25 cellular contexts compared by ENCODE assay signal in genomic region chr11:33540946-33541915, GRCh38.
"Had no signal": no experiment of that assay in that cellular context is flagged by ENCODE, and none has a peak within 500 bp of the region (broad histone marks: within the 10 kb centered on the region; RNA-seq: fewer than 3 reads in every experiment).

No MANE protein-coding gene starts in this region.

- H3K9ac ChIP-seq: parathyroid adenoma had no signal

- H3K36me3 ChIP-seq: heart right ventricle, right atrium auricular region, suprapubic skin, tibial artery, upper lobe of right lung had no signal

- DNase-seq: activated CD4-positive, alpha-beta T cell treated with anti-CD3 and anti-CD28 coated beads for 36 hours; activated CD4-positive, alpha-beta T cell treated with anti-CD3 and anti-CD28 coated beads, Interleukin-2, amount 50 U/mL, for 48 hours; activated CD4-positive, CD25-positive, alpha-beta regulatory T cell; activated CD8-positive, alpha-beta memory T cell treated with anti-CD3 and anti-CD28 coated beads for 24 hours; activated CD8-positive, alpha-beta memory T cell treated with anti-CD3 and anti-CD28 coated beads, Interleukin-2, amount 50 U/mL, for 4 hours; activated gamma-delta T cell; activated naive CD4-positive, alpha-beta T cell treated with anti-CD3 and anti-CD28 coated beads, Interleukin-2, amount 10 ng/mL, durations not matched to agents 7 days and 5 days; activated T-cell treated with anti-CD3 and anti-CD28 coated beads, Interleukin-2, amount 50 U/mL, for 24 hours; amniotic stem cell; caudate nucleus; cortex of kidney; foreskin keratinocyte; heart right ventricle; midbrain; naive thymus-derived CD4-positive, alpha-beta T cell; occipital lobe; stimulated activated CD4-positive, alpha-beta T cell treated with anti-CD3 and anti-CD28 coated beads, Interleukin-2, amount 100 ng/mL, for 24 hours; stimulated activated naive CD4-positive, alpha-beta T cell; tibial artery; upper lobe of right lung had no signal

- H3K79me2 ChIP-seq: parathyroid adenoma had no signal

- H3K4me2 ChIP-seq: smooth muscle cell had no signal

- H3K9me3 ChIP-seq: heart right ventricle, right atrium auricular region, suprapubic skin, tibial artery, upper lobe of right lung had no signal

- ATAC-seq: activated CD4-positive, alpha-beta T cell treated with anti-CD3 and anti-CD28 coated beads for 36 hours; esophagus mucosa; foreskin keratinocyte; heart right ventricle; naive thymus-derived CD4-positive, alpha-beta T cell; upper lobe of right lung had no signal

- H3K27me3 ChIP-seq: foreskin keratinocyte, right atrium auricular region had no signal

- H2AFZ ChIP-seq: parathyroid adenoma had no signal

- H3K4me3 ChIP-seq: heart right ventricle, right atrium auricular region, smooth muscle cell, suprapubic skin, tibial artery, upper lobe of right lung had no signal

- H3K4me1 ChIP-seq: right atrium auricular region, suprapubic skin, tibial artery, upper lobe of right lung had no signal

- H3K27ac ChIP-seq: foreskin keratinocyte, parathyroid adenoma, right atrium auricular region, suprapubic skin, tibial artery, upper lobe of right lung had no signal
